20 cellular contexts compared by ENCODE assay signal in genomic region chr7:151812967-151813366, GRCh38.
"Had no signal": no experiment of that assay in that cellular context is flagged by ENCODE, and none has a peak within 500 bp of the region (broad histone marks: within the 10 kb centered on the region; RNA-seq: fewer than 3 reads in every experiment).

No MANE protein-coding gene starts in this region.

- H3K36me3 Mint-ChIP-seq: activated naive CD8-positive, alpha-beta T cell; naive B cell had no signal

- H3K9me3 ChIP-seq: esophagus muscularis mucosa, gastrocnemius medialis, prostate gland, thyroid gland had no signal

- H3K4me1 ChIP-seq: esophagus muscularis mucosa, gastrocnemius medialis, prostate gland, thyroid gland had no signal

- H3K4me3 ChIP-seq: cardiac muscle cell, esophagus muscularis mucosa, gastrocnemius medialis, prostate gland, thyroid gland had no signal

- DNase-seq: activated CD4-positive, alpha-beta T cell treated with anti-CD3 and anti-CD28 coated beads for 1 hour; activated CD4-positive, alpha-beta T cell treated with anti-CD3 and anti-CD28 coated beads, Interleukin-2, amount 50 U/mL, for 1 hour; activated naive CD4-positive, alpha-beta T cell; activated T-cell treated with anti-CD3 and anti-CD28 coated beads, Interleukin-2, amount 50 U/mL, for 1 hour; amniotic stem cell; gastrocnemius medialis; hypothalamus; left ventricle myocardium superior; naive B cell; stimulated activated CD4-positive, alpha-beta T cell treated with anti-CD3 and anti-CD28 coated beads, Interleukin-4, amount 100 ng/mL, for 24 hours; stimulated activated naive CD8-positive, alpha-beta T cell treated with anti-CD3 and anti-CD28 coated beads, Interleukin-15, Interleukin-2, amounts not matched to agents 100 U/mL and 50 U/mL, for 24 hours; T-helper 1 cell; T-helper 9 cell; thyroid gland had no signal

- H3K27ac ChIP-seq: cardiac muscle cell, esophagus muscularis mucosa, gastrocnemius medialis, prostate gland, thyroid gland had no signal

- H3K27ac Mint-ChIP-seq: activated naive CD8-positive, alpha-beta T cell; activated T-helper 2 cell treated with anti-CD3 and anti-CD28 coated beads, Interferon-gamma antibody, Interleukin-2, Interleukin-4, amounts not matched to agents 10 μg/mL and 5 μg/mL and 100 μg/mL, durations not matched to agents 14 hours and 24 hours and 36 hours; memory B cell had no signal

- H3K4me3 Mint-ChIP-seq: activated naive CD8-positive, alpha-beta T cell; memory B cell had no signal

- ATAC-seq: gastrocnemius medialis; left ventricle myocardium superior; stimulated activated naive CD8-positive, alpha-beta T cell treated with anti-CD3 and anti-CD28 coated beads, Interleukin-15, Interleukin-2, amounts not matched to agents 100 U/mL and 50 U/mL, for 24 hours had no signal

- H3K27me3 ChIP-seq: esophagus muscularis mucosa, gastrocnemius medialis, thyroid gland had no signal

- H3K9me3 Mint-ChIP-seq: activated T-helper 2 cell treated with anti-CD3 and anti-CD28 coated beads, Interferon-gamma antibody, Interleukin-2, Interleukin-4, amounts not matched to agents 10 μg/mL and 5 μg/mL and 100 μg/mL, durations not matched to agents 14 hours and 24 hours and 36 hours; memory B cell; naive B cell had no signal

- H3K36me3 ChIP-seq: cardiac muscle cell, esophagus muscularis mucosa, gastrocnemius medialis, prostate gland, thyroid gland had no signal

- H3K27me3 Mint-ChIP-seq: activated naive CD8-positive, alpha-beta T cell; memory B cell; naive B cell had no signal
